8 cellular contexts compared by ENCODE assay signal in genomic region chr17:40358323-40359038, GRCh38. TPM values are rescaled to one million over a fixed set of nuclear protein-coding genes. Genes with fewer than 3 reads are reported as not detected.
DNase-seq lines count a peak whose midpoint lies in the region; ATAC-seq and TF ChIP-seq lines count a peak whose summit lies in the region.

No MANE protein-coding gene starts in this region.

- H3K18ac ChIP-seq in mesendoderm (ENCODE audit: low read length), result no peak overlapping the region

- no peaks in the 10 kb centered on the region for H3K36me3 ChIP-seq in OCI-LY1 (ENCODE audit: insufficient read depth, low read length)
- peaks cover 29% of the 10 kb centered on the region for H3K36me3 ChIP-seq in effector memory CD4-positive, alpha-beta T cell (ENCODE audit: control insufficient read depth, insufficient read depth, low read length)
- H3K36me3 ChIP-seq in mesendoderm (ENCODE audit: control insufficient read depth, insufficient read depth, low read length), result no peaks in the 10 kb centered on the region

- H2BK15ac ChIP-seq in mesendoderm (replicated peaks; ENCODE audit: low read depth), result no peak overlapping the region

- no peak for ATAC-seq in GM18873 (IDR thresholded peaks at IDR 0.05; ENCODE audit: low FRiP score, unreplicated experiment)

- DNase-seq in D341Med (ENCODE audit: low spot score), result peak; percentile 95
- DNase-seq in HUDEP-2 (lab: John Stamatoyannopoulos, UW; ENCODE audit: unreplicated experiment in 76 of 76), result peak in 70 of 76 experiments; percentile 17 to 88 (median 66)
- DNase-seq in activated CD8-positive, alpha-beta memory T cell treated with anti-CD3 and anti-CD28 coated beads, Interleukin-2, amount 50 U/mL, for 1 hour (ENCODE audit: extremely low read depth), result peak; percentile 65
- DNase-seq in effector memory CD4-positive, alpha-beta T cell, result peak; percentile 71 to 82 (median 78)
- DNase-seq in mesendoderm, result peak; percentile 85
- DNase-seq in stimulated activated CD8-positive, alpha-beta memory T cell treated with anti-CD3 and anti-CD28 coated beads, Interleukin-15, amount 100 ng/mL, for 48 hours (ENCODE audit: low read depth in 2 of 2), result peak; percentile 76 to 79

- H3K27me3 ChIP-seq in OCI-LY1 (ENCODE audit: insufficient read depth, low read length) (no peaks in the 10 kb centered on the region; the same call in 1 of the 2 replicates), mesendoderm (ENCODE audit: insufficient read depth, low read length, poor library complexity) (no peaks in the 10 kb centered on the region)
- no peaks in the 10 kb centered on the region for H3K27me3 ChIP-seq in effector memory CD4-positive, alpha-beta T cell (replicated peaks; ENCODE audit: control insufficient read depth, insufficient read depth, low read length, poor library complexity, severe bottlenecking)

- H4K20me1 ChIP-seq in OCI-LY1 (ENCODE audit: insufficient read depth, low read length), result no peaks in the 10 kb centered on the region

- H3K4me3 ChIP-seq in OCI-LY1 (ENCODE audit: low read depth, low read length, poor library complexity, severe bottlenecking) (no peak overlapping the region), mesendoderm (ENCODE audit: low read length) (no peak overlapping the region)
- no peak overlapping the region for H3K4me3 ChIP-seq in effector memory CD4-positive, alpha-beta T cell (ENCODE audit: insufficient read depth, low read depth, low read length, poor library complexity, severe bottlenecking)

- H3K23ac ChIP-seq in mesendoderm (ENCODE audit: low read length), result no peak overlapping the region

- H3K27ac ChIP-seq in OCI-LY1 (ENCODE audit: low read depth, low read length, poor library complexity, severe bottlenecking) (no peak overlapping the region), mesendoderm (ENCODE audit: low read depth, low read length) (no peak overlapping the region)
- no peak overlapping the region for H3K27ac ChIP-seq in effector memory CD4-positive, alpha-beta T cell (ENCODE audit: insufficient read depth, low read length, poor library complexity, severe bottlenecking)

- H3K4me1 ChIP-seq in OCI-LY1 (ENCODE audit: insufficient read depth, low read length, severe bottlenecking) (peaks cover 11% of the 10 kb centered on the region), mesendoderm (ENCODE audit: control insufficient read depth, low read depth, low read length) (no peaks in the 10 kb centered on the region)
- peaks cover 4% of the 10 kb centered on the region for H3K4me1 ChIP-seq in effector memory CD4-positive, alpha-beta T cell (ENCODE audit: control insufficient read depth, insufficient read depth, low read length, poor library complexity, severe bottlenecking)

- H2BK5ac ChIP-seq in mesendoderm (ENCODE audit: low read length), result no peak overlapping the region

- no peak overlapping the region for H4K5ac ChIP-seq in mesendoderm (ENCODE audit: low read length)

- no CpG with 5 or more reads among the region's 17 CpGs for WGBS in mesendoderm (ENCODE audit: extremely low coverage, insufficient coverage, low lambda C conversion rate)

- no peaks in the 10 kb centered on the region for H3K9me2 ChIP-seq in OCI-LY1 (ENCODE audit: low read depth, low read length)

- H3K79me2 ChIP-seq in OCI-LY1 (ENCODE audit: insufficient read depth, low read length), result no peaks in the 10 kb centered on the region
- no peaks in the 10 kb centered on the region for H3K79me2 ChIP-seq in mesendoderm (ENCODE audit: control insufficient read depth, insufficient read depth, low read length)

- TF ChIP-seq CTCF in OCI-LY1 (IDR thresholded peaks at IDR 0.05; ENCODE audit: low read length), result peak; percentile 91

- no peak overlapping the region for H3K4ac ChIP-seq in mesendoderm (ENCODE audit: low read depth, low read length)

- no peaks in the 10 kb centered on the region for H3K9me3 ChIP-seq in OCI-LY1 (ENCODE audit: low read length)
- no peaks in the 10 kb centered on the region for H3K9me3 ChIP-seq in effector memory CD4-positive, alpha-beta T cell (ENCODE audit: control insufficient read depth, low read length)

- no peaks in the 10 kb centered on the region for H3K79me1 ChIP-seq in mesendoderm (ENCODE audit: low read length)

- no peaks in the 10 kb centered on the region for H3F3A ChIP-seq in OCI-LY1 (ENCODE audit: insufficient read depth, low read length)

- no peak overlapping the region for H4K8ac ChIP-seq in mesendoderm (ENCODE audit: low read depth, low read length)

- H2BK120ac ChIP-seq in mesendoderm (ENCODE audit: low read depth, low read length), result no peak overlapping the region

- no peak overlapping the region for H3K56ac ChIP-seq in mesendoderm (ENCODE audit: low read length)

- H3K4me2 ChIP-seq in OCI-LY1 (ENCODE audit: low read length), result peak overlapping the region; percentile 56
- no peak overlapping the region for H3K4me2 ChIP-seq in mesendoderm (ENCODE audit: low read length)

- no peak overlapping the region for H3K9ac ChIP-seq in OCI-LY1 (ENCODE audit: low read length)
- no peak overlapping the region for H3K9ac ChIP-seq in mesendoderm (ENCODE audit: low read length)

- H2AK5ac ChIP-seq in mesendoderm (ENCODE audit: low read length), result no peak overlapping the region

- H2AFZ ChIP-seq in OCI-LY1 (ENCODE audit: low read length), result no peak overlapping the region

RNA-seq across cellular contexts. Expression of gene GJD3, which starts 6.1 kb away (rescaled TPM):
- polyA plus RNA-seq in mesendoderm (2013, experiment 1 of 2), result not detected
- polyA plus RNA-seq in mesendoderm (2013, experiment 2 of 2), result not detected

RNA-seq across cellular contexts. Expression of gene RARA, which starts 49.5 kb away (rescaled TPM):
- 30.6 TPM for polyA plus RNA-seq in mesendoderm (2013, experiment 1 of 2)
- 29.9 TPM for polyA plus RNA-seq in mesendoderm (2013, experiment 2 of 2)

RNA-seq across cellular contexts. Expression of gene TOP2A, which starts 59.2 kb away (rescaled TPM):
- 122 TPM for polyA plus RNA-seq in mesendoderm (2013, experiment 1 of 2)
- polyA plus RNA-seq in mesendoderm (2013, experiment 2 of 2), result 126 TPM
